Comparison of ENCODE assay signal across 1 cellular context in the genomic region with DNA sequence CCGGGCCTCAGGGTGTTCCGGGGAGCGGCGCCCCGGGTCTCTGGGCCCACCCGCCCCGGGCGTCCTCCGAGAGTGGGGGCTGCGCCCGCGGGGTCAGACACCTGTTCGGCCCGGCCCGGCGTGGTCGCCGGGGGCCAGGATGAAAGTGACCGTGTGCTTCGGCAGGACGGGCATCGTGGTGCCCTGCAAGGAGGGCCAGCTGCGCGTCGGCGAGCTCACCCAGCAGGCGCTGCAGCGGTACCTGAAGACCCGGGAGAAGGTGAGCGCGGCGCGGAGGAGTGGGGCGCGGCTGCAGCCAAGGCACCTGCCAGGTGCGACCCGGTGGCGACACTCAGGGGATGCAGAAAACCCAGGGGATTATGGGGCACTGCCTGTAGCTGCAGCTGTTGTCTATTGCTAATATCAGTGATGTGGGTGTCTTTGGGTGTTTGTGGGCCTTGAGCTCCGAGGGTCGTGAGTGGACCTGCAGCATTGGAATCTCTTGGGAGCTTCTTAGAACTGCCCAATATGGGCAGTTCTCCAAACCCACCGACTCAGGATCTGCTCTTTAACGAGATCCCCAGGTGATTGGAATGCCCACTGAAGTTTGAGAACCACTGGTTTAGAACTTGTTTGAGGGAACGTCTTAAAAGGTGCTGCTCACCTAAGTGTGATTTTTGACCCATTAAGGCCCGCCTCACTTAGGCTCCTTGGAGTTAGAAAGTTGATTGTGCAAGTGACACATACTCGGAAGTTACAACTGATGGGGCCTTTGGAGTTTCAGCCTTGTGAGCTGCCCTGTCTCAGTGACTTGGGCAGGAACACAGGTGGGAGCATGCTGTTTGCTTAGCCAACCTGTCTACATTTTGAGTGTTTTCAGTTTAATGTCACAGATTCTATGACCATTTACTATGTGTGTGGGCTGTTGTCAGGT.
TF ChIP-seq lines count a peak whose summit lies in the region.

No MANE protein-coding gene starts in this region.

TF ChIP-seq in HepG2, 621 proteins besides CTCF, POLR2A, EP300 and RAD21 (continued from another document):
- TF ChIP-seq, protein P1, sequence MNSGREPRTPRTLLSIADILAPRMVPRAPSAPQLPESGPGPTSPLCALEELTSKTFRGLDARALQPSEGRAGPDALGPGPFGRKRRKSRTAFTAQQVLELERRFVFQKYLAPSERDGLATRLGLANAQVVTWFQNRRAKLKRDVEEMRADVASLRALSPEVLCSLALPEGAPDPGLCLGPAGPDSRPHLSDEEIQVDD (CRISPR knock-in tag; IDR thresholded peaks at IDR 0.05; ENCODE audit: borderline replicate concordance): 0 out of 2 replicates have a peak, but pooled peaks have one; percentile 72
- TF ChIP-seq, protein P2, sequence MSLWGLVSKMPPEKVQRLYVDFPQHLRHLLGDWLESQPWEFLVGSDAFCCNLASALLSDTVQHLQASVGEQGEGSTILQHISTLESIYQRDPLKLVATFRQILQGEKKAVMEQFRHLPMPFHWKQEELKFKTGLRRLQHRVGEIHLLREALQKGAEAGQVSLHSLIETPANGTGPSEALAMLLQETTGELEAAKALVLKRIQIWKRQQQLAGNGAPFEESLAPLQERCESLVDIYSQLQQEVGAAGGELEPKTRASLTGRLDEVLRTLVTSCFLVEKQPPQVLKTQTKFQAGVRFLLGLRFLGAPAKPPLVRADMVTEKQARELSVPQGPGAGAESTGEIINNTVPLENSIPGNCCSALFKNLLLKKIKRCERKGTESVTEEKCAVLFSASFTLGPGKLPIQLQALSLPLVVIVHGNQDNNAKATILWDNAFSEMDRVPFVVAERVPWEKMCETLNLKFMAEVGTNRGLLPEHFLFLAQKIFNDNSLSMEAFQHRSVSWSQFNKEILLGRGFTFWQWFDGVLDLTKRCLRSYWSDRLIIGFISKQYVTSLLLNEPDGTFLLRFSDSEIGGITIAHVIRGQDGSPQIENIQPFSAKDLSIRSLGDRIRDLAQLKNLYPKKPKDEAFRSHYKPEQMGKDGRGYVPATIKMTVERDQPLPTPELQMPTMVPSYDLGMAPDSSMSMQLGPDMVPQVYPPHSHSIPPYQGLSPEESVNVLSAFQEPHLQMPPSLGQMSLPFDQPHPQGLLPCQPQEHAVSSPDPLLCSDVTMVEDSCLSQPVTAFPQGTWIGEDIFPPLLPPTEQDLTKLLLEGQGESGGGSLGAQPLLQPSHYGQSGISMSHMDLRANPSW (CRISPR knock-in tag; IDR thresholded peaks at IDR 0.05; ENCODE audit: borderline replicate concordance): 0 out of 2 replicates have a peak, but pooled peaks have one; percentile 48
- TF ChIP-seq ZNF350 (CRISPR knock-in tag; IDR thresholded peaks at IDR 0.05; ENCODE audit: borderline replicate concordance, low read depth) (0 out of 2 replicates have a peak, but pooled peaks have one; percentile 42), NFYB (CRISPR knock-in tag; IDR thresholded peaks at IDR 0.05) (no peak), ZNF768 (CRISPR knock-in tag; IDR thresholded peaks at IDR 0.05) (peak; percentile 47; the same call in 1 of the 2 replicates), PHF8 (CRISPR knock-in tag; IDR thresholded peaks at IDR 0.05) (0 out of 2 replicates have a peak, but pooled peaks have one; percentile 10), ZNF616 (CRISPR knock-in tag; IDR thresholded peaks at IDR 0.05; ENCODE audit: low read depth) (peak; percentile 63; the same call in 1 of the 2 replicates), ZNF234 (CRISPR knock-in tag; conservative IDR thresholded peaks at IDR 0.05) (0 out of 2 replicates have a peak, but pooled peaks have one; percentile 53), PLRG1 (conservative IDR thresholded peaks at IDR 0.05) (no peak), PITX1 (CRISPR knock-in tag; IDR thresholded peaks at IDR 0.05) (peak; percentile 30; the same call in 1 of the 2 replicates), ZNF83 (CRISPR knock-in tag; IDR thresholded peaks at IDR 0.05; ENCODE audit: borderline replicate concordance) (0 out of 2 replicates have a peak, but pooled peaks have one; percentile 15), BORCS8-MEF2B (CRISPR knock-in tag; IDR thresholded peaks at IDR 0.05) (0 out of 2 replicates have a peak, but pooled peaks have one; percentile 28)
- TF ChIP-seq, protein P3, sequence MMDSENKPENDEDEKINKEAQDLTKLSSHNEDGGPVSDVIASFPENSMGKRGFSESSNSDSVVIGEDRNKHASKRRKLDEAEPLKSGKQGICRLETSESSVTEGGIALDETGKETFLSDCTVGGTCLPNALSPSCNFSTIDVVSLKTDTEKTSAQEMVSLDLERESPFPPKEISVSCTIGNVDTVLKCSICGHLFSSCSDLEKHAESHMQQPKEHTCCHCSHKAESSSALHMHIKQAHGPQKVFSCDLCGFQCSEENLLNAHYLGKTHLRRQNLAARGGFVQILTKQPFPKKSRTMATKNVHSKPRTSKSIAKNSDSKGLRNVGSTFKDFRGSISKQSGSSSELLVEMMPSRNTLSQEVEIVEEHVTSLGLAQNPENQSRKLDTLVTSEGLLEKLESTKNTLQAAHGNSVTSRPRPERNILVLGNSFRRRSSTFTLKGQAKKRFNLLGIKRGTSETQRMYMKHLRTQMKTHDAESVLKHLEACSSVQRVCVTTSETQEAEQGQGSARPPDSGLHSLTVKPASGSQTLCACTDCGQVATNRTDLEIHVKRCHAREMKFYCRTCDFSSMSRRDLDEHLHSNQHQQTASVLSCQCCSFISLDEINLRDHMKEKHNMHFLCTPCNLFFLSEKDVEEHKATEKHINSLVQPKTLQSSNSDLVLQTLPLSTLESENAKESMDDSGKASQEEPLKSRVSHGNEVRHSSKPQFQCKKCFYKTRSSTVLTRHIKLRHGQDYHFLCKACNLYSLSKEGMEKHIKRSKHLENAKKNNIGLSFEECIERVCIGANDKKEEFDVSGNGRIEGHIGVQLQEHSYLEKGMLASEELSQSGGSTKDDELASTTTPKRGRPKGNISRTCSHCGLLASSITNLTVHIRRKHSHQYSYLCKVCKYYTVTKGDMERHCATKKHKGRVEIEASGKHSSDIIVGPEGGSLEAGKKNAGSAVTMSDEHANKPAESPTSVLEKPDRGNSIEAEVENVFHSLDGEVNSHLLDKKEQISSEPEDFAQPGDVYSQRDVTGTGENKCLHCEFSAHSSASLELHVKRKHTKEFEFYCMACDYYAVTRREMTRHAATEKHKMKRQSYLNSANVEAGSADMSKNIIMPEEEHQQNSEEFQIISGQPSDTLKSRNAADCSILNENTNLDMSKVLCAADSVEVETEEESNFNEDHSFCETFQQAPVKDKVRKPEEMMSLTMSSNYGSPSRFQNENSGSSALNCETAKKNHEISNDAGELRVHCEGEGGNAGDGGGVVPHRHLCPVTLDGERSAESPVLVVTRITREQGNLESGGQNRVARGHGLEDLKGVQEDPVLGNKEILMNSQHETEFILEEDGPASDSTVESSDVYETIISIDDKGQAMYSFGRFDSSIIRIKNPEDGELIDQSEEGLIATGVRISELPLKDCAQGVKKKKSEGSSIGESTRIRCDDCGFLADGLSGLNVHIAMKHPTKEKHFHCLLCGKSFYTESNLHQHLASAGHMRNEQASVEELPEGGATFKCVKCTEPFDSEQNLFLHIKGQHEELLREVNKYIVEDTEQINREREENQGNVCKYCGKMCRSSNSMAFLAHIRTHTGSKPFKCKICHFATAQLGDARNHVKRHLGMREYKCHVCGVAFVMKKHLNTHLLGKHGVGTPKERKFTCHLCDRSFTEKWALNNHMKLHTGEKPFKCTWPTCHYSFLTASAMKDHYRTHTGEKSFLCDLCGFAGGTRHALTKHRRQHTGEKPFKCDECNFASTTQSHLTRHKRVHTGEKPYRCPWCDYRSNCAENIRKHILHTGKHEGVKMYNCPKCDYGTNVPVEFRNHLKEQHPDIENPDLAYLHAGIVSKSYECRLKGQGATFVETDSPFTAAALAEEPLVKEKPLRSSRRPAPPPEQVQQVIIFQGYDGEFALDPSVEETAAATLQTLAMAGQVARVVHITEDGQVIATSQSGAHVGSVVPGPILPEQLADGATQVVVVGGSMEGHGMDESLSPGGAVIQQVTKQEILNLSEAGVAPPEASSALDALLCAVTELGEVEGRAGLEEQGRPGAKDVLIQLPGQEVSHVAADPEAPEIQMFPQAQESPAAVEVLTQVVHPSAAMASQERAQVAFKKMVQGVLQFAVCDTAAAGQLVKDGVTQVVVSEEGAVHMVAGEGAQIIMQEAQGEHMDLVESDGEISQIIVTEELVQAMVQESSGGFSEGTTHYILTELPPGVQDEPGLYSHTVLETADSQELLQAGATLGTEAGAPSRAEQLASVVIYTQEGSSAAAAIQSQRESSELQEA (CRISPR knock-in tag; IDR thresholded peaks at IDR 0.05; ENCODE audit: not compliant biosample characterization): peak; percentile 21
- TF ChIP-seq, protein P4, sequence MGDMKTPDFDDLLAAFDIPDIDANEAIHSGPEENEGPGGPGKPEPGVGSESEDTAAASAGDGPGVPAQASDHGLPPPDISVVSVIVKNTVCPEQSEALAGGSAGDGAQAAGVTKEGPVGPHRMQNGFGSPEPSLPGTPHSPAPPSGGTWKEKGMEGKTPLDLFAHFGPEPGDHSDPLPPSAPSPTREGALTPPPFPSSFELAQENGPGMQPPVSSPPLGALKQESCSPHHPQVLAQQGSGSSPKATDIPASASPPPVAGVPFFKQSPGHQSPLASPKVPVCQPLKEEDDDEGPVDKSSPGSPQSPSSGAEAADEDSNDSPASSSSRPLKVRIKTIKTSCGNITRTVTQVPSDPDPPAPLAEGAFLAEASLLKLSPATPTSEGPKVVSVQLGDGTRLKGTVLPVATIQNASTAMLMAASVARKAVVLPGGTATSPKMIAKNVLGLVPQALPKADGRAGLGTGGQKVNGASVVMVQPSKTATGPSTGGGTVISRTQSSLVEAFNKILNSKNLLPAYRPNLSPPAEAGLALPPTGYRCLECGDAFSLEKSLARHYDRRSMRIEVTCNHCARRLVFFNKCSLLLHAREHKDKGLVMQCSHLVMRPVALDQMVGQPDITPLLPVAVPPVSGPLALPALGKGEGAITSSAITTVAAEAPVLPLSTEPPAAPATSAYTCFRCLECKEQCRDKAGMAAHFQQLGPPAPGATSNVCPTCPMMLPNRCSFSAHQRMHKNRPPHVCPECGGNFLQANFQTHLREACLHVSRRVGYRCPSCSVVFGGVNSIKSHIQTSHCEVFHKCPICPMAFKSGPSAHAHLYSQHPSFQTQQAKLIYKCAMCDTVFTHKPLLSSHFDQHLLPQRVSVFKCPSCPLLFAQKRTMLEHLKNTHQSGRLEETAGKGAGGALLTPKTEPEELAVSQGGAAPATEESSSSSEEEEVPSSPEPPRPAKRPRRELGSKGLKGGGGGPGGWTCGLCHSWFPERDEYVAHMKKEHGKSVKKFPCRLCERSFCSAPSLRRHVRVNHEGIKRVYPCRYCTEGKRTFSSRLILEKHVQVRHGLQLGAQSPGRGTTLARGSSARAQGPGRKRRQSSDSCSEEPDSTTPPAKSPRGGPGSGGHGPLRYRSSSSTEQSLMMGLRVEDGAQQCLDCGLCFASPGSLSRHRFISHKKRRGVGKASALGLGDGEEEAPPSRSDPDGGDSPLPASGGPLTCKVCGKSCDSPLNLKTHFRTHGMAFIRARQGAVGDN (CRISPR knock-in tag; IDR thresholded peaks at IDR 0.05): peak; percentile 65
